In genomic region chr11:83702795-83703194, GRCh38 we compare ENCODE assay signal across 21 cellular contexts.
DNase-seq lines count a peak whose midpoint lies in the region; ATAC-seq and TF ChIP-seq lines count a peak whose summit lies in the region.
"Had no signal": no experiment of that assay in that cellular context is flagged by ENCODE, and none has a peak within 500 bp of the region (broad histone marks: within the 10 kb centered on the region; RNA-seq: fewer than 3 reads in every experiment).

No MANE protein-coding gene starts in this region.

- H3F3A ChIP-seq in SK-N-SH (replicated peaks; ENCODE audit: insufficient read depth) (no peaks in the 10 kb centered on the region), neural cell (ENCODE audit: insufficient read depth, low read length, poor library complexity, severe bottlenecking) (peaks cover 10% of the 10 kb centered on the region)

- POLR2A ChIA-PET in SK-N-SH (lab: Yijun Ruan, JAX): no interaction called here

- TF ChIP-seq RAD21 in SK-N-SH (IDR thresholded peaks at IDR 0.05; ENCODE audit: low read length) (no peak), neural cell (conservative IDR thresholded peaks at IDR 0.05) (no peak)

- H3K9me2 ChIP-seq in SK-N-SH: no peaks in the 10 kb centered on the region
- H3K9me2 ChIP-seq in neural cell (ENCODE audit: insufficient read depth, low read length): no peaks in the 10 kb centered on the region

- H3K9ac ChIP-seq in SK-N-SH (no peak overlapping the region), SK-N-MC (ENCODE audit: insufficient read length) (no peak overlapping the region), neural cell (ENCODE audit: low read length) (peak overlapping the region; percentile 51)
- H3K9ac ChIP-seq: BLaER1 treated with 17β-estradiol and CSF1 and Interleukin-3, amounts not matched to agents 10 nM and 100 nM had no signal

- DNase-seq in SK-N-SH: peak; percentile 32
- no peak for DNase-seq in SK-N-MC (ENCODE audit: low read depth, low spot score)
- no peak for DNase-seq in stimulated activated naive CD8-positive, alpha-beta T cell treated with anti-CD3 and anti-CD28 coated beads, Interleukin-15, Interleukin-2, amounts not matched to agents 100 U/mL and 50 U/mL, for 24 hours
- DNase-seq: ACHN; AML-193; BE2C; CD4-positive, alpha-beta T cell; CD8-positive, alpha-beta memory T cell; DMS 273 treated with DMSO at 0.1 percent for 48 hours; DMS79; EL; GDM1; H9 had no signal

- H3K36me3 ChIP-seq in SK-N-SH (replicated peaks in 1 of 2; ENCODE audit: control insufficient read depth in 1 of 2, insufficient read depth in 2 of 2, low read length in 1 of 2): no peaks in the 10 kb centered on the region
- peaks cover 59% of the 10 kb centered on the region for H3K36me3 ChIP-seq in SK-N-MC (ENCODE audit: insufficient read depth, low read length)
- no peaks in the 10 kb centered on the region for H3K36me3 ChIP-seq in neural cell (ENCODE audit: insufficient read depth, low read length)
- H3K36me3 ChIP-seq: BE2C; BLaER1 treated with 17β-estradiol and CSF1 and Interleukin-3, amounts not matched to agents 10 nM and 100 nM had no signal

- H3K27me3 ChIP-seq in SK-N-SH (ENCODE audit: insufficient read depth): no peaks in the 10 kb centered on the region
- no peaks in the 10 kb centered on the region for H3K27me3 ChIP-seq in neural cell (ENCODE audit: insufficient read depth, low read depth, low read length)
- H3K27me3 ChIP-seq: BE2C; BLaER1 treated with 17β-estradiol and CSF1 and Interleukin-3, amounts not matched to agents 10 nM and 100 nM had no signal

- peak in 1 of 2 experiments; percentile 61; a peak in 1 of 4 replicates for TF ChIP-seq EP300 in SK-N-SH (IDR thresholded peaks at IDR 0.05; ENCODE audit: borderline replicate concordance in 1 of 2, low read depth in 1 of 2, low read length in 1 of 2)
- TF ChIP-seq EP300 in neural cell (conservative IDR thresholded peaks at IDR 0.05; ENCODE audit: poor library complexity, severe bottlenecking): peak; percentile 83

- H3K27ac ChIP-seq in SK-N-SH (ENCODE audit: low read depth in 2 of 2, low read length in 1 of 2): no peak overlapping the region
- peak overlapping the region; percentile 91 for H3K27ac ChIP-seq in SK-N-MC
- peak overlapping the region; percentile 90 for H3K27ac ChIP-seq in neural cell (ENCODE audit: low read length)
- H3K27ac ChIP-seq: 22Rv1; BLaER1 treated with 17β-estradiol and CSF1 and Interleukin-3, amounts not matched to agents 10 nM and 100 nM had no signal

- H2AFZ ChIP-seq in SK-N-SH (ENCODE audit: low read depth): no peak overlapping the region
- no peak overlapping the region for H2AFZ ChIP-seq in neural cell (ENCODE audit: low read depth, low read length)
- H2AFZ ChIP-seq: GM23338 had no signal

- H4K20me1 ChIP-seq in SK-N-SH (ENCODE audit: insufficient read depth): no peaks in the 10 kb centered on the region
- no peaks in the 10 kb centered on the region for H4K20me1 ChIP-seq in neural cell (ENCODE audit: insufficient read depth)
- H4K20me1 ChIP-seq: BLaER1 treated with 17β-estradiol and CSF1 and Interleukin-3, amounts not matched to agents 10 nM and 100 nM had no signal

- TF ChIP-seq CTCF in SK-N-SH (IDR thresholded peaks at IDR 0.05) (no peak), neural cell (IDR thresholded peaks at IDR 0.05; ENCODE audit: poor library complexity, severe bottlenecking) (no peak)

- H3K4me2 ChIP-seq in SK-N-SH: no peak overlapping the region
- peak overlapping the region; percentile 35 for H3K4me2 ChIP-seq in neural cell (ENCODE audit: low read length)
- H3K4me2 ChIP-seq: BLaER1 treated with 17β-estradiol and CSF1 and Interleukin-3, amounts not matched to agents 10 nM and 100 nM; GM23338 had no signal

- CTCF ChIA-PET in SK-N-SH (lab: Yijun Ruan, JAX): interaction anchor here (3.1 kb wide), 1 partner anchor 16 kb away, joined by 7 read pairs; no protein-coding TSS in a partner anchor

- H3K9me3 ChIP-seq in SK-N-SH (no peaks in the 10 kb centered on the region), SK-N-MC (ENCODE audit: low read depth, low read length) (no peaks in the 10 kb centered on the region), neural cell (ENCODE audit: low read length) (no peaks in the 10 kb centered on the region)
- H3K9me3 ChIP-seq: BE2C; BLaER1 treated with 17β-estradiol and CSF1 and Interleukin-3, amounts not matched to agents 10 nM and 100 nM had no signal

- H3K4me3 ChIP-seq in SK-N-SH (ENCODE audit: low read depth in 2 of 2, low read length in 1 of 2) (no peak overlapping the region), SK-N-MC (peak overlapping the region; percentile 46), neural cell (ENCODE audit: low read length) (peak overlapping the region; percentile 43)
- H3K4me3 ChIP-seq: BLaER1 treated with 17β-estradiol and CSF1 and Interleukin-3, amounts not matched to agents 10 nM and 100 nM; GM12878; GM23338 had no signal

- no peaks in the 10 kb centered on the region; a peak in 1 of 4 replicates for H3K4me1 ChIP-seq in SK-N-SH (ENCODE audit: control insufficient read depth in 1 of 2, insufficient read depth in 2 of 2, low read depth in 1 of 2, low read length in 1 of 2)
- H3K4me1 ChIP-seq: BE2C; BLaER1 treated with 17β-estradiol and CSF1 and Interleukin-3, amounts not matched to agents 10 nM and 100 nM had no signal

- H3K79me2 ChIP-seq in SK-N-SH (ENCODE audit: insufficient read depth): no peaks in the 10 kb centered on the region
- H3K79me2 ChIP-seq in neural cell (replicated peaks; ENCODE audit: insufficient read depth, low read length): no peaks in the 10 kb centered on the region

- ATAC-seq in SK-N-SH treated with all-trans-retinoic acid at 6 μM for 48 hours (no peak), GM21723 (IDR thresholded peaks at IDR 0.05; ENCODE audit: unreplicated experiment) (no peak)
- no peak for ATAC-seq in stimulated activated naive CD8-positive, alpha-beta T cell treated with anti-CD3 and anti-CD28 coated beads, Interleukin-15, Interleukin-2, amounts not matched to agents 100 U/mL and 50 U/mL, for 24 hours
- ATAC-seq: GM12878, GM23338, HCT116 had no signal

- WGBS in SK-N-SH (ENCODE audit: low lambda C conversion rate): 64% methylated on average over 2 of the region's 2 CpGs

TF ChIP-seq in SK-N-SH, 30 proteins besides CTCF, POLR2A, EP300 and RAD21:
- TF ChIP-seq NRF1 (IDR thresholded peaks at IDR 0.05; ENCODE audit: low read depth, low read length) (no peak), GATA2 (CRISPR knock-in tag; IDR thresholded peaks at IDR 0.05) (0 out of 2 replicates have a peak, but pooled peaks have one; percentile 9), RCOR1 (IDR thresholded peaks at IDR 0.05; ENCODE audit: low read length) (0 out of 2 replicates have a peak, but pooled peaks have one; percentile 19)
TF ChIP-seq in SK-N-SH: peak in this region for 2.

TF ChIP-seq in SK-N-SH treated with all-trans-retinoic acid at 6 μM for 48 hours, 23 proteins besides CTCF, POLR2A, EP300 and RAD21 (continues in another document):
- TF ChIP-seq ZNF8 (CRISPR knock-in tag; IDR thresholded peaks at IDR 0.05) (no peak), CSDC2 (CRISPR knock-in tag; IDR thresholded peaks at IDR 0.05) (no peak), ISL1 (CRISPR knock-in tag; IDR thresholded peaks at IDR 0.05) (no peak), PPARA (CRISPR knock-in tag; IDR thresholded peaks at IDR 0.05; ENCODE audit: borderline replicate concordance) (no peak), OSR1 (CRISPR knock-in tag; IDR thresholded peaks at IDR 0.05) (no peak), RARB (CRISPR knock-in tag; IDR thresholded peaks at IDR 0.05) (no peak), CREB5 (CRISPR knock-in tag; IDR thresholded peaks at IDR 0.05; ENCODE audit: low read depth) (no peak), ESRRG (CRISPR knock-in tag; IDR thresholded peaks at IDR 0.05) (no peak)

TF ChIP-seq in neural cell, 6 proteins besides CTCF, POLR2A, EP300 and RAD21:
- TF ChIP-seq TAF1 (IDR thresholded peaks at IDR 0.05; ENCODE audit: low read depth) (no peak), POLR2AphosphoS5 (IDR thresholded peaks at IDR 0.05) (peak; percentile 84), EZH2 (IDR thresholded peaks at IDR 0.05; ENCODE audit: borderline replicate concordance, insufficient read depth, low read length, poor library complexity, severe bottlenecking) (no peak), REST (IDR thresholded peaks at IDR 0.05; ENCODE audit: borderline replicate concordance) (peak; percentile 80), SMC3 (conservative IDR thresholded peaks at IDR 0.05; ENCODE audit: poor library complexity) (no peak), MXI1 (conservative IDR thresholded peaks at IDR 0.05; ENCODE audit: poor library complexity, severe bottlenecking) (no peak)

Comparison
In these comparisons a context has a peak if more than half of its experiments do, and no peak if none do; other contexts are left out.
1. H3K27ac ChIP-seq: peak in SK-N-MC (single experiment) and neural cell (single experiment); none in SK-N-SH (0 of 2).
2. H3K4me3 ChIP-seq: peak in SK-N-MC (single experiment) and neural cell (single experiment); none in SK-N-SH (0 of 2).